In the genomic region with DNA sequence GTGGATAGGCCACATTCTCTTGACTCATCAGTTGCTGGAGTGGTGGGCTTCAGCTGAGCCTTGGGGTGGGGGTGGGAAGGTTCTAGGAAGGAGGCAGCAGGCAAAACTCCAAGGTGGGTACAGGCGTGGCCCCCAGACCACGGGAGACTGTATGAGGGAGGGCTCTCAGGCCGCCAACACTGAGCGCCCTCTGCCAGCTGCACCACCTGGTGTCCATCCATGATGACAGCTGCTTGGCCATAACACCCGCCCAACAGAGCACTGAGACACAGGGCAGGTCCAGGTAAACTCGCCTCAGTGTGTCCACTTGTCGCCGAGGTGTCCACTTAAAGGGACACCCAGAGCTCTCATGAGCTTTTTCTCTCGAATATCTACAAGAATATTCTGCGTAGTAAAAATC, we compare ENCODE assay signal across 28 cellular contexts.
"Had no signal": no experiment of that assay in that cellular context is flagged by ENCODE, and none has a peak within 500 bp of the region (broad histone marks: within the 10 kb centered on the region; RNA-seq: fewer than 3 reads in every experiment).

No MANE protein-coding gene starts in this region.

- H3K4me3 Mint-ChIP-seq: activated CD4-positive, alpha-beta memory T cell treated with anti-CD3 and anti-CD28 coated beads for 36 hours; activated CD4-positive, alpha-beta T cell treated with anti-CD3 and anti-CD28 coated beads, Interleukin-2, amount 10 ng/mL, durations not matched to agents 7 days and 5 days; activated naive CD4-positive, alpha-beta T cell treated with anti-CD3 and anti-CD28 coated beads for 36 hours; activated naive CD8-positive, alpha-beta T cell; activated T-cell treated with anti-CD3 and anti-CD28 coated beads, Interleukin-2, amount 50 U/mL, for 4 hours; brain; central memory CD8-positive, alpha-beta T cell; T-cell had no signal

- H3K36me3 Mint-ChIP-seq: activated CD4-positive, alpha-beta memory T cell treated with anti-CD3 and anti-CD28 coated beads for 36 hours; activated naive CD8-positive, alpha-beta T cell; brain; T-cell had no signal

- H3K27ac Mint-ChIP-seq: activated CD4-positive, alpha-beta memory T cell treated with anti-CD3 and anti-CD28 coated beads for 36 hours; activated CD4-positive, alpha-beta T cell treated with anti-CD3 and anti-CD28 coated beads, Interleukin-2, amount 10 ng/mL, durations not matched to agents 7 days and 5 days; activated naive CD4-positive, alpha-beta T cell treated with anti-CD3 and anti-CD28 coated beads for 36 hours; activated naive CD8-positive, alpha-beta T cell; T-cell had no signal

- FAIRE-seq: astrocyte, RCC 7860, TTC549 had no signal

- DNase-seq: activated CD4-positive, alpha-beta memory T cell treated with anti-CD3 and anti-CD28 coated beads for 36 hours; activated CD4-positive, alpha-beta T cell treated with anti-CD3 and anti-CD28 coated beads, Interleukin-2, amount 10 ng/mL, durations not matched to agents 7 days and 5 days; activated CD4-positive, CD25-positive, alpha-beta regulatory T cell; activated CD8-positive, alpha-beta memory T cell treated with anti-CD3 and anti-CD28 coated beads for 24 hours; activated gamma-delta T cell; activated naive CD4-positive, alpha-beta T cell treated with anti-CD3 and anti-CD28 coated beads for 36 hours; activated T-cell treated with anti-CD3 and anti-CD28 coated beads, Interleukin-2, amount 50 U/mL, for 4 hours; amygdala; NCI-H1092; NCI-H1417; NCI-H1930; NCI-H2171 treated with DMSO at 0.1 percent for 48 hours; NCI-H226; NCI-H526; NCI-H774; NK-92 treated with Interleukin-12 subunit alpha and Interleukin-12 subunit beta, amount 100 ng/mL, for 24 hours; PC-3; SHP77; T-cell; T-helper 2 cell; T1000 had no signal

- ATAC-seq: activated T-cell treated with anti-CD3 and anti-CD28 coated beads, Interleukin-2, amount 50 U/mL, for 4 hours; PC-3; T-cell had no signal

- H3K27ac ChIP-seq: VCaP had no signal

- H3K9me3 Mint-ChIP-seq: activated T-cell treated with anti-CD3 and anti-CD28 coated beads, Interleukin-2, amount 50 U/mL, for 4 hours had no signal

- H3K27me3 Mint-ChIP-seq: activated CD4-positive, alpha-beta T cell treated with anti-CD3 and anti-CD28 coated beads, Interleukin-2, amount 10 ng/mL, durations not matched to agents 7 days and 5 days; activated naive CD8-positive, alpha-beta T cell had no signal

- H3K4me1 Mint-ChIP-seq: activated CD4-positive, alpha-beta T cell treated with anti-CD3 and anti-CD28 coated beads, Interleukin-2, amount 10 ng/mL, durations not matched to agents 7 days and 5 days; central memory CD8-positive, alpha-beta T cell; T-cell had no signal
